Comparison of ENCODE assay signal across 26 cellular contexts in genomic region chr2:188963738-188964137, GRCh38. TPM values are rescaled to one million over a fixed set of nuclear protein-coding genes. Genes with fewer than 3 reads are reported as not detected.
"Had no signal": no experiment of that assay in that cellular context is flagged by ENCODE, and none has a peak within 500 bp of the region (broad histone marks: within the 10 kb centered on the region; RNA-seq: fewer than 3 reads in every experiment).

No MANE protein-coding gene starts in this region.

- H3K27ac Mint-ChIP-seq: activated B cell treated with CpG ODN at 0.5 μM for 24 hours; activated CD4-positive, alpha-beta T cell treated with anti-CD3 and anti-CD28 coated beads, Interleukin-2, amount 10 ng/mL, durations not matched to agents 24 days and 14 days; activated CD8-positive, alpha-beta memory T cell treated with anti-CD3 and anti-CD28 coated beads, Interleukin-2, amount 10 ng/mL, durations not matched to agents 7 days and 5 days; activated naive CD4-positive, alpha-beta T cell treated with anti-CD3 and anti-CD28 coated beads, Interleukin-2, amount 50 U/mL, for 24 hours; activated T-cell treated with anti-CD3 and anti-CD28 coated beads, Interleukin-2, amount 50 U/mL, for 24 hours; activated T-helper 1 cell treated with anti-CD3 and anti-CD28 coated beads, Interleukin-12 subunit alpha, Interleukin-12 subunit beta, Interleukin-2, Interleukin-4 antibody, amounts not matched to agents 30 ng/mL and 10 ng/mL and 1 ng/mL, durations not matched to agents 14 hours and 24 hours and 36 hours; brain; T-helper 17 cell had no signal

- H3K4me3 Mint-ChIP-seq: activated B cell treated with CpG ODN at 0.5 μM for 24 hours; activated CD4-positive, alpha-beta T cell treated with anti-CD3 and anti-CD28 coated beads, Interleukin-2, amount 10 ng/mL, durations not matched to agents 24 days and 14 days; activated CD8-positive, alpha-beta memory T cell treated with anti-CD3 and anti-CD28 coated beads, Interleukin-2, amount 10 ng/mL, durations not matched to agents 7 days and 5 days; activated naive CD4-positive, alpha-beta T cell treated with anti-CD3 and anti-CD28 coated beads, Interleukin-2, amount 50 U/mL, for 24 hours; activated T-cell treated with anti-CD3 and anti-CD28 coated beads, Interleukin-2, amount 50 U/mL, for 24 hours; activated T-helper 1 cell treated with anti-CD3 and anti-CD28 coated beads, Interleukin-12 subunit alpha, Interleukin-12 subunit beta, Interleukin-2, Interleukin-4 antibody, amounts not matched to agents 30 ng/mL and 10 ng/mL and 1 ng/mL, durations not matched to agents 14 hours and 24 hours and 36 hours; brain; T-helper 17 cell had no signal

- H3K27ac ChIP-seq: cardiac muscle cell had no signal

- H3K27me3 ChIP-seq: cardiac muscle cell had no signal

- H3K36me3 Mint-ChIP-seq: activated CD8-positive, alpha-beta memory T cell treated with anti-CD3 and anti-CD28 coated beads, Interleukin-2, amount 10 ng/mL, durations not matched to agents 7 days and 5 days; activated naive CD4-positive, alpha-beta T cell treated with anti-CD3 and anti-CD28 coated beads, Interleukin-2, amount 50 U/mL, for 24 hours; brain had no signal

- H3K4me1 Mint-ChIP-seq: activated B cell treated with CpG ODN at 0.5 μM for 24 hours; activated CD4-positive, alpha-beta T cell treated with anti-CD3 and anti-CD28 coated beads, Interleukin-2, amount 10 ng/mL, durations not matched to agents 24 days and 14 days; activated CD8-positive, alpha-beta memory T cell treated with anti-CD3 and anti-CD28 coated beads, Interleukin-2, amount 10 ng/mL, durations not matched to agents 7 days and 5 days; activated naive CD4-positive, alpha-beta T cell treated with anti-CD3 and anti-CD28 coated beads, Interleukin-2, amount 50 U/mL, for 24 hours; T-helper 17 cell had no signal

- FAIRE-seq: astrocyte, RCC 7860 had no signal

- H3K9me3 Mint-ChIP-seq: activated B cell treated with CpG ODN at 0.5 μM for 24 hours; activated CD4-positive, alpha-beta T cell treated with anti-CD3 and anti-CD28 coated beads, Interleukin-2, amount 10 ng/mL, durations not matched to agents 24 days and 14 days; activated T-helper 1 cell treated with anti-CD3 and anti-CD28 coated beads, Interleukin-12 subunit alpha, Interleukin-12 subunit beta, Interleukin-2, Interleukin-4 antibody, amounts not matched to agents 30 ng/mL and 10 ng/mL and 1 ng/mL, durations not matched to agents 14 hours and 24 hours and 36 hours had no signal

- H3K4me3 ChIP-seq: cardiac muscle cell had no signal

- H3K36me3 ChIP-seq: cardiac muscle cell had no signal

- DNase-seq: activated B cell treated with CpG ODN at 0.5 μM for 24 hours; activated CD4-positive, alpha-beta T cell treated with anti-CD3 and anti-CD28 coated beads for 1 hour; activated CD4-positive, alpha-beta T cell treated with anti-CD3 and anti-CD28 coated beads, Interleukin-2, amount 10 ng/mL, durations not matched to agents 24 days and 14 days; activated CD4-positive, alpha-beta T cell treated with anti-CD3 and anti-CD28 coated beads, Interleukin-2, amount 50 U/mL, for 48 hours; activated CD8-positive, alpha-beta memory T cell treated with anti-CD3 and anti-CD28 coated beads, Interleukin-2, amount 10 ng/mL, durations not matched to agents 7 days and 5 days; activated effector memory CD4-positive, alpha-beta T cell treated with Interleukin-2 at 50 U/mL for 16 hours; activated naive CD4-positive, alpha-beta T cell; activated T-cell treated with anti-CD3 and anti-CD28 coated beads, Interleukin-2, amount 50 U/mL, for 24 hours; amygdala; KG1; NCI-H1092; NCI-H1694; NCI-H2029; NCI-H2107; NCI-H345; NCI-H510A; PC-3; SHP77 treated with DMSO at 0.1 percent for 48 hours; T-helper 17 cell; T-helper 9 cell had no signal

- H3K27me3 Mint-ChIP-seq: activated B cell treated with CpG ODN at 0.5 μM for 24 hours; activated CD4-positive, alpha-beta T cell treated with anti-CD3 and anti-CD28 coated beads, Interleukin-2, amount 10 ng/mL, durations not matched to agents 24 days and 14 days; activated CD8-positive, alpha-beta memory T cell treated with anti-CD3 and anti-CD28 coated beads, Interleukin-2, amount 10 ng/mL, durations not matched to agents 7 days and 5 days; T-helper 17 cell had no signal

RNA-seq across cellular contexts. Expression of gene COL3A1, which starts 10.4 kb away (rescaled TPM):
- total RNA-seq: activated B cell treated with CpG ODN at 0.5 μM for 24 hours; activated CD4-positive, alpha-beta T cell treated with anti-CD3 and anti-CD28 coated beads, Interleukin-2, amount 10 ng/mL, durations not matched to agents 24 days and 14 days had no signal
